21 cellular contexts compared by ENCODE assay signal in genomic region chr9:126756876-126757415, GRCh38. TPM values are rescaled to one million over a fixed set of nuclear protein-coding genes. Genes with fewer than 3 reads are reported as not detected.
DNase-seq lines count a peak whose midpoint lies in the region; ATAC-seq, FAIRE-seq and TF ChIP-seq lines count a peak whose summit lies in the region.
"Had no signal": no experiment of that assay in that cellular context is flagged by ENCODE, and none has a peak within 500 bp of the region (broad histone marks: within the 10 kb centered on the region; RNA-seq: fewer than 3 reads in every experiment).

No MANE protein-coding gene starts in this region.

- no peaks in the 10 kb centered on the region for H3K36me3 ChIP-seq in A673 (ENCODE audit: insufficient read depth, low read length, poor library complexity, severe bottlenecking)
- H3K36me3 ChIP-seq: ascending aorta, heart left ventricle had no signal

- BruUV-seq in A673 (replicated peaks; lab: Mats Ljungman, UMichigan): no TSS peak

- FAIRE-seq in RCC 7860 (lab: Jason Lieb, UNC): no peak
- FAIRE-seq: H54, TTC549 had no signal

- no peak for ATAC-seq in GM19324 (IDR thresholded peaks at IDR 0.05; ENCODE audit: low FRiP score, unreplicated experiment)
- ATAC-seq: effector memory CD8-positive, alpha-beta T cell; natural killer cell had no signal

- H3K27ac ChIP-seq in A673 (ENCODE audit: low read depth, low read length, poor library complexity, severe bottlenecking): no peak overlapping the region
- H3K27ac ChIP-seq: ascending aorta, heart left ventricle, skin epidermis had no signal

- POLR2A ChIA-PET in A673 (lab: Charles Lee; ENCODE audit: low non-redundant PET): no interaction called here

- no peak for TF ChIP-seq CTCF in A673 (conservative IDR thresholded peaks at IDR 0.05; ENCODE audit: low read depth, low read length)

- H3K4me1 ChIP-seq in A673 (ENCODE audit: insufficient read depth, low read length, poor library complexity, severe bottlenecking): peaks cover 6% of the 10 kb centered on the region
- H3K4me1 ChIP-seq: ascending aorta, heart left ventricle had no signal

- intact Hi-C loops in A673 (cut with micrococcal nuclease; ENCODE audit: unreplicated experiment): no loop called here

- no peaks in the 10 kb centered on the region for H3K27me3 ChIP-seq in A673 (replicated peaks; ENCODE audit: insufficient read depth, low read depth, low read length, poor library complexity)
- H3K27me3 ChIP-seq: ascending aorta had no signal

- DNase-seq in A673 (ENCODE audit: low spot score) (peak; percentile 84), DMS79 (lab: John Stamatoyannopoulos, UW) (peak; percentile 19), NCI-H1694 treated with DMSO at 0.1 percent for 48 hours (lab: John Stamatoyannopoulos, UW) (peak; percentile 19), NCI-H774 (lab: John Stamatoyannopoulos, UW) (peak; percentile 26), RCC 7860 (ENCODE audit: low spot score) (no peak), SK-N-DZ (ENCODE audit: low spot score) (no peak)
- no peak for DNase-seq in NK-92 treated with Interleukin-12 subunit alpha and Interleukin-12 subunit beta, amount 100 ng/mL, for 24 hours (lab: John Stamatoyannopoulos, UW)
- DNase-seq: activated CD4-positive, alpha-beta T cell treated with anti-CD3 and anti-CD28 coated beads, Interleukin-2, amount 10 ng/mL, durations not matched to agents 24 days and 14 days; activated naive CD4-positive, alpha-beta T cell treated with anti-CD3 and anti-CD28 coated beads, Interleukin-2, amount 10 ng/mL, durations not matched to agents 7 days and 5 days; Calu3; effector memory CD8-positive, alpha-beta T cell; heart left ventricle; mammary epithelial cell; natural killer cell; NCI-H1930; posterior cingulate gyrus had no signal

- CTCF ChIA-PET in A673 (lab: Charles Lee): no interaction called here

- H3K9me3 ChIP-seq in A673 (ENCODE audit: low read depth, low read length, poor library complexity, severe bottlenecking): no peaks in the 10 kb centered on the region
- H3K9me3 ChIP-seq: ascending aorta, heart left ventricle had no signal

- H3K4me3 ChIP-seq in A673 (ENCODE audit: low read depth, low read length, poor library complexity, severe bottlenecking): no peak overlapping the region
- H3K4me3 ChIP-seq: ascending aorta, heart left ventricle, skin epidermis had no signal

RNA-seq across cellular contexts. Expression of gene ZBTB43, which starts 47.9 kb away (rescaled TPM):
- total RNA-seq in A673 (2021): 13.8 and 20.3 TPM in 2 replicates
- 6.3 and 7.6 TPM in 2 replicates for polyA plus RNA-seq in SK-N-DZ (2014; cell fraction: cytosol; rRNA removed)
- 2.4 and 4.3 TPM in 2 replicates for polyA plus RNA-seq in SK-N-DZ (2014; cell fraction: nucleus; rRNA removed)

Comparison
In these comparisons a context has a peak if more than half of its experiments do, and no peak if none do; other contexts are left out.
1. DNase-seq: peak in A673 (single experiment), DMS79 (single experiment), NCI-H1694 treated with DMSO at 0.1 percent for 48 hours (single experiment) and NCI-H774 (single experiment); none in RCC 7860 (single experiment), SK-N-DZ (single experiment) and NK-92 treated with Interleukin-12 subunit alpha and Interleukin-12 subunit beta, amount 100 ng/mL, for 24 hours (single experiment).